Comparison of ENCODE assay signal across 1 cellular context in genomic region chr22:22032099-22032905, GRCh38.
TF ChIP-seq lines count a peak whose summit lies in the region.

No MANE protein-coding gene starts in this region.

TF ChIP-seq in H1, 55 proteins besides CTCF, POLR2A, EP300 and RAD21:
- TF ChIP-seq POLR2AphosphoS5 (IDR thresholded peaks at IDR 0.05; ENCODE audit: low read depth, low read length) (no peak), ATF3 (IDR thresholded peaks at IDR 0.05; ENCODE audit: insufficient read depth, low read depth, low read length) (no peak), TAF7 (optimal IDR thresholded peaks at IDR 0.05; ENCODE audit: borderline replicate concordance, low read depth, low read length) (no peak), RNF2 (IDR thresholded peaks at IDR 0.05; ENCODE audit: borderline replicate concordance, low read depth, low read length, missing control alignments, poor library complexity, severe bottlenecking) (no peak), NRF1 (IDR thresholded peaks at IDR 0.05; ENCODE audit: low read depth, low read length) (no peak), RFX5 (IDR thresholded peaks at IDR 0.05; ENCODE audit: borderline replicate concordance, low read depth, low read length) (no peak), RBBP5 (IDR thresholded peaks at IDR 0.05; ENCODE audit: borderline replicate concordance, low read depth, low read length) (no peak), TEAD4 (IDR thresholded peaks at IDR 0.05; ENCODE audit: low read depth, low read length) (no peak)
